In genomic region chr2:70367722-70368323, GRCh38 we compare ENCODE assay signal across 1 cellular context.
TF ChIP-seq lines count a peak whose summit lies in the region.

No MANE protein-coding gene starts in this region.

TF ChIP-seq in HCT116, 20 proteins besides CTCF, POLR2A, EP300 and RAD21 (continued from another document):
- no peak for TF ChIP-seq REST (IDR thresholded peaks at IDR 0.05; ENCODE audit: low read depth)
- no peak for TF ChIP-seq EZH2 (IDR thresholded peaks at IDR 0.05)
- TF ChIP-seq SIN3A (IDR thresholded peaks at IDR 0.05; ENCODE audit: low read depth), result no peak
- no peak for TF ChIP-seq MAX (IDR thresholded peaks at IDR 0.05)
